Comparison of ENCODE assay signal across 8 cellular contexts in the genomic region with DNA sequence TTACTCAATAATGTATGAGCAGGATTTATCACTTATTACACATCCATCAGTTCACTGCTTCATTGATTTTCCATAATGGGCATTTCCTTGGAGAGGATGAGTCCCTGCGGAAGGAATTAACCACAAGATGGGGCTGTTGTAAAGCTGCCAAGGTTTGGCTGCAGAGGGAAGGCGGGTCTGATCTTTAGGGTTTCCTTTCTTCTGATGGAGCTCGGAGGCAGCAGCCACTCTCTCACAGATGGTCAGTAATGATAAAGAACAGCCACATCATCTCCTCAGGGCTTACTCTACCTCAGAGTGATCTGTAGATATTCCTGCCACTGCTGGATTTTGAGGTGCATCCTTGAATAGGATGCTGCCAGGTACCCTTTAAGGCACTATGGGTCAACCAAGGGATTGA.
DNase-seq lines count a peak whose midpoint lies in the region; ATAC-seq and TF ChIP-seq lines count a peak whose summit lies in the region.

No MANE protein-coding gene starts in this region.

- POLR2A ChIA-PET in OCI-LY7 (lab: Charles Lee), result no interaction called here

- H3K27me3 ChIP-seq in GM23338 (ENCODE audit: insufficient read depth), result no peaks in the 10 kb centered on the region
- H3K27me3 ChIP-seq in smooth muscle cell (ENCODE audit: low read depth), result no peaks in the 10 kb centered on the region

- H3K27me3 Mint-ChIP-seq in GM23338 (ENCODE audit: insufficient read depth, low read depth, poor library complexity), result no peaks in the 10 kb centered on the region
- H3K27me3 Mint-ChIP-seq in effector memory CD8-positive, alpha-beta T cell, result no peaks in the 10 kb centered on the region

- 25% methylated on average over 3 of the region's 3 CpGs for WGBS in smooth muscle cell (ENCODE audit: low lambda C conversion rate)

- H3K4me1 Mint-ChIP-seq in GM23338, result peaks cover 27% of the 10 kb centered on the region
- H3K4me1 Mint-ChIP-seq in effector memory CD8-positive, alpha-beta T cell (ENCODE audit: low read depth in 2 of 2), result no peaks in the 10 kb centered on the region

- H2AFZ ChIP-seq in GM23338 (no peak overlapping the region), OCI-LY7 (ENCODE audit: low read length) (no peak overlapping the region), smooth muscle cell (ENCODE audit: low read depth) (no peak overlapping the region)

- H3K36me3 Mint-ChIP-seq in GM23338 (ENCODE audit: low read depth), result peaks cover 35% of the 10 kb centered on the region
- peaks cover 30% of the 10 kb centered on the region for H3K36me3 Mint-ChIP-seq in effector memory CD8-positive, alpha-beta T cell (ENCODE audit: insufficient read depth)

- TF ChIP-seq CTCF in AG09309 (IDR thresholded peaks at IDR 0.05; ENCODE audit: control insufficient read depth, insufficient read depth, low read depth, low read length, missing control alignments) (peak; percentile 80), GM23338 (conservative IDR thresholded peaks at IDR 0.05; ENCODE audit: low read depth in 2 of 2) (peak; percentile 93 to 94), OCI-LY7 (conservative IDR thresholded peaks at IDR 0.05; ENCODE audit: low read length) (peak; percentile 53), fibroblast of mammary gland (conservative IDR thresholded peaks at IDR 0.05; ENCODE audit: control insufficient read depth, insufficient read depth, low read depth, low read length) (peak; percentile 72), smooth muscle cell (IDR thresholded peaks at IDR 0.05; ENCODE audit: borderline replicate concordance, insufficient read depth, poor library complexity, severe bottlenecking) (peak; percentile 64)

- 0 out of 2 replicates have a peak, but pooled peaks cover 6% of the 10 kb centered on the region for H3K9me2 ChIP-seq in GM23338 (ENCODE audit: insufficient read depth)
- no peaks in the 10 kb centered on the region for H3K9me2 ChIP-seq in OCI-LY7 (ENCODE audit: insufficient read depth, low read length)

- H4K20me1 ChIP-seq in GM23338 (replicated peaks; ENCODE audit: insufficient read depth) (peaks cover 2% of the 10 kb centered on the region; the same call in 1 of the 2 replicates), OCI-LY7 (ENCODE audit: insufficient read depth, low read length) (no peaks in the 10 kb centered on the region), smooth muscle cell (ENCODE audit: low read depth) (no peaks in the 10 kb centered on the region)

- H3F3A ChIP-seq in GM23338 (replicated peaks; ENCODE audit: low read depth) (no peaks in the 10 kb centered on the region; the same call in 1 of the 2 replicates), smooth muscle cell (ENCODE audit: low read depth) (no peaks in the 10 kb centered on the region)

- H3K4me3 ChIP-seq in AG09309 (ENCODE audit: control insufficient read depth, low read depth, low read length) (no peak overlapping the region), GM23338 (no peak overlapping the region), OCI-LY7 (ENCODE audit: low read depth, low read length, poor library complexity, severe bottlenecking) (no peak overlapping the region), fibroblast of mammary gland (ENCODE audit: control insufficient read depth, low read depth, low read length) (no peak overlapping the region), smooth muscle cell (no peak overlapping the region)

- no peak overlapping the region; the same call in 1 of the 2 replicates for H3K27ac Mint-ChIP-seq in GM23338
- no peak overlapping the region for H3K27ac Mint-ChIP-seq in effector memory CD8-positive, alpha-beta T cell

- no peak overlapping the region for H3K9ac ChIP-seq in smooth muscle cell (ENCODE audit: low read depth)

- H3K9me3 ChIP-seq in OCI-LY7 (ENCODE audit: low read length) (no peaks in the 10 kb centered on the region), smooth muscle cell (replicated peaks; ENCODE audit: low read depth) (no peaks in the 10 kb centered on the region)

- no TSS peak for BruUV-seq in OCI-LY7 (replicated peaks; lab: Mats Ljungman, UMichigan)

- H3K4me3 Mint-ChIP-seq in GM23338, result no peak overlapping the region
- no peak overlapping the region for H3K4me3 Mint-ChIP-seq in effector memory CD8-positive, alpha-beta T cell

- H3K27ac ChIP-seq in GM23338 (ENCODE audit: low read depth) (no peak overlapping the region), OCI-LY7 (ENCODE audit: low read depth, low read length, poor library complexity, severe bottlenecking) (no peak overlapping the region), smooth muscle cell (ENCODE audit: low read depth) (no peak overlapping the region)

- H3K9me3 Mint-ChIP-seq in GM23338, result no peaks in the 10 kb centered on the region
- no peaks in the 10 kb centered on the region for H3K9me3 Mint-ChIP-seq in effector memory CD8-positive, alpha-beta T cell

- peak; percentile 42 for DNase-seq in AG09309 (ENCODE audit: low read depth)
- DNase-seq in GM23338 (ENCODE audit: low spot score), result peak; percentile 82
- no peak for DNase-seq in OCI-LY7 (ENCODE audit: low spot score)
- DNase-seq in fibroblast of mammary gland (ENCODE audit: low read depth), result peak; percentile 80
- DNase-seq in smooth muscle cell (lab: John Stamatoyannopoulos, UW; ENCODE audit: unreplicated experiment), result peak; percentile 0
- DNase-seq in stimulated activated CD4-positive, alpha-beta T cell treated with anti-CD3 and anti-CD28 coated beads, Interleukin-2, amount 100 ng/mL, for 24 hours, result no peak
- no peak for DNase-seq in effector memory CD8-positive, alpha-beta T cell

- H3K36me3 ChIP-seq in GM23338 (ENCODE audit: insufficient read depth), result peaks cover 7% of the 10 kb centered on the region
- peaks cover 93% of the 10 kb centered on the region for H3K36me3 ChIP-seq in OCI-LY7 (ENCODE audit: insufficient read depth, low read length)
- no peaks in the 10 kb centered on the region for H3K36me3 ChIP-seq in smooth muscle cell (ENCODE audit: low read depth)

- H3K79me2 ChIP-seq in GM23338 (replicated peaks; ENCODE audit: insufficient read depth), result no peaks in the 10 kb centered on the region
- H3K79me2 ChIP-seq in OCI-LY7 (ENCODE audit: insufficient read depth, low read depth, low read length), result no peaks in the 10 kb centered on the region
- no peaks in the 10 kb centered on the region for H3K79me2 ChIP-seq in smooth muscle cell (ENCODE audit: low read depth)

- H3K4me1 ChIP-seq in GM23338 (ENCODE audit: insufficient read depth), result peaks cover 22% of the 10 kb centered on the region
- H3K4me1 ChIP-seq in OCI-LY7 (ENCODE audit: insufficient read depth, low read length, poor library complexity, severe bottlenecking), result no peaks in the 10 kb centered on the region
- no peaks in the 10 kb centered on the region for H3K4me1 ChIP-seq in smooth muscle cell (ENCODE audit: low read depth)

- intact Hi-C loops in OCI-LY7 (cut with micrococcal nuclease; ENCODE audit: unreplicated experiment), result no loop called here

- H3K4me2 ChIP-seq in GM23338, result no peak overlapping the region
- H3K4me2 ChIP-seq in OCI-LY7 (ENCODE audit: low read length), result no peak overlapping the region
- no peak overlapping the region for H3K4me2 ChIP-seq in smooth muscle cell

- CTCF ChIA-PET in OCI-LY7 (lab: Charles Lee; ENCODE audit: unreplicated experiment), result no interaction called here

- ATAC-seq in GM23338 (peak; percentile 82), HG02623 (IDR thresholded peaks at IDR 0.05; ENCODE audit: unreplicated experiment) (no peak)
- ATAC-seq in effector memory CD8-positive, alpha-beta T cell (replicated peaks), result no peak

TF ChIP-seq in GM23338, 12 proteins besides CTCF, POLR2A, EP300 and RAD21 (continues in another document):
- no peak for TF ChIP-seq NANOG (IDR thresholded peaks at IDR 0.05; ENCODE audit: borderline replicate concordance)
- TF ChIP-seq, protein P1, sequence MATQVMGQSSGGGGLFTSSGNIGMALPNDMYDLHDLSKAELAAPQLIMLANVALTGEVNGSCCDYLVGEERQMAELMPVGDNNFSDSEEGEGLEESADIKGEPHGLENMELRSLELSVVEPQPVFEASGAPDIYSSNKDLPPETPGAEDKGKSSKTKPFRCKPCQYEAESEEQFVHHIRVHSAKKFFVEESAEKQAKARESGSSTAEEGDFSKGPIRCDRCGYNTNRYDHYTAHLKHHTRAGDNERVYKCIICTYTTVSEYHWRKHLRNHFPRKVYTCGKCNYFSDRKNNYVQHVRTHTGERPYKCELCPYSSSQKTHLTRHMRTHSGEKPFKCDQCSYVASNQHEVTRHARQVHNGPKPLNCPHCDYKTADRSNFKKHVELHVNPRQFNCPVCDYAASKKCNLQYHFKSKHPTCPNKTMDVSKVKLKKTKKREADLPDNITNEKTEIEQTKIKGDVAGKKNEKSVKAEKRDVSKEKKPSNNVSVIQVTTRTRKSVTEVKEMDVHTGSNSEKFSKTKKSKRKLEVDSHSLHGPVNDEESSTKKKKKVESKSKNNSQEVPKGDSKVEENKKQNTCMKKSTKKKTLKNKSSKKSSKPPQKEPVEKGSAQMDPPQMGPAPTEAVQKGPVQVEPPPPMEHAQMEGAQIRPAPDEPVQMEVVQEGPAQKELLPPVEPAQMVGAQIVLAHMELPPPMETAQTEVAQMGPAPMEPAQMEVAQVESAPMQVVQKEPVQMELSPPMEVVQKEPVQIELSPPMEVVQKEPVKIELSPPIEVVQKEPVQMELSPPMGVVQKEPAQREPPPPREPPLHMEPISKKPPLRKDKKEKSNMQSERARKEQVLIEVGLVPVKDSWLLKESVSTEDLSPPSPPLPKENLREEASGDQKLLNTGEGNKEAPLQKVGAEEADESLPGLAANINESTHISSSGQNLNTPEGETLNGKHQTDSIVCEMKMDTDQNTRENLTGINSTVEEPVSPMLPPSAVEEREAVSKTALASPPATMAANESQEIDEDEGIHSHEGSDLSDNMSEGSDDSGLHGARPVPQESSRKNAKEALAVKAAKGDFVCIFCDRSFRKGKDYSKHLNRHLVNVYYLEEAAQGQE (IDR thresholded peaks at IDR 0.05; ENCODE audit: unreplicated experiment), result no peak
- no peak for TF ChIP-seq CREB1 (CRISPR knock-in tag; IDR thresholded peaks at IDR 0.05; ENCODE audit: low read depth)
- TF ChIP-seq POLR2AphosphoS5 (IDR thresholded peaks at IDR 0.05; ENCODE audit: low read depth), result no peak
- TF ChIP-seq JUNB (IDR thresholded peaks at IDR 0.05; ENCODE audit: unreplicated experiment), result no peak
- TF ChIP-seq, protein P2, sequence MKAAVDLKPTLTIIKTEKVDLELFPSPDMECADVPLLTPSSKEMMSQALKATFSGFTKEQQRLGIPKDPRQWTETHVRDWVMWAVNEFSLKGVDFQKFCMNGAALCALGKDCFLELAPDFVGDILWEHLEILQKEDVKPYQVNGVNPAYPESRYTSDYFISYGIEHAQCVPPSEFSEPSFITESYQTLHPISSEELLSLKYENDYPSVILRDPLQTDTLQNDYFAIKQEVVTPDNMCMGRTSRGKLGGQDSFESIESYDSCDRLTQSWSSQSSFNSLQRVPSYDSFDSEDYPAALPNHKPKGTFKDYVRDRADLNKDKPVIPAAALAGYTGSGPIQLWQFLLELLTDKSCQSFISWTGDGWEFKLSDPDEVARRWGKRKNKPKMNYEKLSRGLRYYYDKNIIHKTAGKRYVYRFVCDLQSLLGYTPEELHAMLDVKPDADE (IDR thresholded peaks at IDR 0.05), result no peak
- TF ChIP-seq EZH2 (IDR thresholded peaks at IDR 0.05; ENCODE audit: low read depth, unreplicated experiment), result no peak
- TF ChIP-seq ZNF331 (CRISPR knock-in tag; IDR thresholded peaks at IDR 0.05; ENCODE audit: low read depth), result no peak

Comparison
In these comparisons a context has a peak if more than half of its experiments do, and no peak if none do; other contexts are left out.
1. DNase-seq: peak in AG09309 (single experiment), GM23338 (single experiment), fibroblast of mammary gland (single experiment) and smooth muscle cell (single experiment); none in OCI-LY7 (single experiment), stimulated activated CD4-positive, alpha-beta T cell treated with anti-CD3 and anti-CD28 coated beads, Interleukin-2, amount 100 ng/mL, for 24 hours (0 of 2) and effector memory CD8-positive, alpha-beta T cell (0 of 3).
2. Peak in every context shown above with its lines, with median percentiles within 50 percentile points of each other: CTCF ChIP-seq.